Comparison of ENCODE assay signal across 7 cellular contexts in the genomic region with DNA sequence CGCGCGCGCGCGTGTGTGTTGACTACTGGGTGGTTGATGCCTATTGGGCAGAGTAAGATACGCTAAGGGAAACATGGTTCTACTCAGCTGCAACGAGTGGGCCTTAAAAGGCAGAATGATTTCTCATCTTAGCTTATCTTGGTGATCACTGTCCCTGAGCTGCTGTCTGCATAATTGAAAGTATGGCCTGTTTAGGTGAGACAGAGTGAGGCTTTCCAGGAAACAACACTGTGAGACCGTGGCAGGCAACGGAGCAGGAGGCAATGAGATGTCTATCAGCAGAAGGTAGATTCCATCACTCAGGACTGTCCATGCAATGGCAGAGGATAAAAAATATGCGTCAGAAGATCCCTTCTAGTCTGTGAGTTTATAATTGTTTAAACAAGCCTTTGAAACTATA.
"Had no signal": no experiment of that assay in that cellular context is flagged by ENCODE, and none has a peak within 500 bp of the region (broad histone marks: within the 10 kb centered on the region; RNA-seq: fewer than 3 reads in every experiment).

No MANE protein-coding gene starts in this region.

- DNase-seq: GDM1, GF-D8 had no signal

- FAIRE-seq: G401.6, GM12878, GM12891, GM18507, GM19239 had no signal

- ATAC-seq: GM12878 had no signal

- H3K4me3 ChIP-seq: GM12878 had no signal
